ENCODE assay signal across 28 cellular contexts in genomic region chr5:2167671-2168070, GRCh38.
"Had no signal": no experiment of that assay in that cellular context is flagged by ENCODE, and none has a peak within 500 bp of the region (broad histone marks: within the 10 kb centered on the region; RNA-seq: fewer than 3 reads in every experiment).

No MANE protein-coding gene starts in this region.

- H3K27me3 ChIP-seq: right atrium auricular region, right lobe of liver, uterus had no signal

- H3K27me3 Mint-ChIP-seq: stimulated activated naive B cell treated with anti-CD40 and anti-IgM and Interleukin-4, amounts not matched to agents 10 μg/mL and 1 μg/mL and 100 μg/mL, for 72 hours had no signal

- H3K4me1 Mint-ChIP-seq: stimulated activated naive B cell treated with anti-CD40 and anti-IgM and Interleukin-4, amounts not matched to agents 10 μg/mL and 1 μg/mL and 100 μg/mL, for 72 hours had no signal

- H3K27ac ChIP-seq: heart left ventricle, parathyroid adenoma, right atrium auricular region, right lobe of liver, stomach, thoracic aorta, tibial artery, upper lobe of right lung, uterus had no signal

- H3K4me3 ChIP-seq: heart left ventricle, lung, mucosa of descending colon, right atrium auricular region, right lobe of liver, smooth muscle cell, stomach, thoracic aorta, tibial artery, upper lobe of right lung, uterus had no signal

- H3K4me1 ChIP-seq: heart left ventricle, parathyroid adenoma, right atrium auricular region, right lobe of liver, stomach, tibial artery, upper lobe of right lung, uterus had no signal

- H3K36me3 ChIP-seq: heart left ventricle, right atrium auricular region, right lobe of liver, stomach, thoracic aorta, tibial artery, upper lobe of right lung, uterus had no signal

- H3K9me3 ChIP-seq: heart left ventricle, mucosa of descending colon, right atrium auricular region, right lobe of liver, stomach, thoracic aorta, tibial artery, upper lobe of right lung, uterus had no signal

- DNase-seq: heart left ventricle; hypothalamus; islet precursor cell; mesendoderm; midbrain; mucosa of descending colon; naive thymus-derived CD8-positive, alpha-beta T cell; nucleus accumbens; stimulated activated CD4-positive, alpha-beta T cell treated with anti-CD3 and anti-CD28 coated beads, Interleukin-12 subunit alpha, Interleukin-12 subunit beta, amount 100 ng/mL, for 4 hours; stimulated activated CD4-positive, alpha-beta T cell treated with anti-CD3 and anti-CD28 coated beads, Interleukin-15, amount 100 ng/mL, for 24 hours; stimulated activated CD4-positive, alpha-beta T cell treated with anti-CD3 and anti-CD28 coated beads, Interleukin-2, amount 100 ng/mL, for 24 hours; stimulated activated CD4-positive, alpha-beta T cell treated with anti-CD3 and anti-CD28 coated beads, Interleukin-4, amount 100 ng/mL, for 1 hour; stimulated activated naive B cell treated with anti-CD40 and anti-IgM and Interleukin-4, amounts not matched to agents 10 μg/mL and 1 μg/mL and 100 μg/mL, for 72 hours; stimulated activated naive CD8-positive, alpha-beta T cell treated with anti-CD3 and anti-CD28 coated beads, Interleukin-15, Interleukin-2, amounts not matched to agents 100 U/mL and 50 U/mL, for 24 hours; stomach; trophoblast cell; upper lobe of right lung; uterus had no signal

- H3K9me3 Mint-ChIP-seq: nephron; neural crest cell; stimulated activated naive B cell treated with anti-CD40 and anti-IgM and Interleukin-4, amounts not matched to agents 10 μg/mL and 1 μg/mL and 100 μg/mL, for 72 hours had no signal

- H3K36me3 Mint-ChIP-seq: naive thymus-derived CD8-positive, alpha-beta T cell; stimulated activated naive B cell treated with anti-CD40 and anti-IgM and Interleukin-4, amounts not matched to agents 10 μg/mL and 1 μg/mL and 100 μg/mL, for 72 hours had no signal

- H3K4me3 Mint-ChIP-seq: naive thymus-derived CD8-positive, alpha-beta T cell; nephron; neural crest cell; stimulated activated naive B cell treated with anti-CD40 and anti-IgM and Interleukin-4, amounts not matched to agents 10 μg/mL and 1 μg/mL and 100 μg/mL, for 72 hours had no signal

- H3K27ac Mint-ChIP-seq: naive thymus-derived CD8-positive, alpha-beta T cell; nephron; progenitor cell of endocrine pancreas; stimulated activated naive B cell treated with anti-CD40 and anti-IgM and Interleukin-4, amounts not matched to agents 10 μg/mL and 1 μg/mL and 100 μg/mL, for 72 hours had no signal
